ENCODE assay signal across 9 cellular contexts in the genomic region with DNA sequence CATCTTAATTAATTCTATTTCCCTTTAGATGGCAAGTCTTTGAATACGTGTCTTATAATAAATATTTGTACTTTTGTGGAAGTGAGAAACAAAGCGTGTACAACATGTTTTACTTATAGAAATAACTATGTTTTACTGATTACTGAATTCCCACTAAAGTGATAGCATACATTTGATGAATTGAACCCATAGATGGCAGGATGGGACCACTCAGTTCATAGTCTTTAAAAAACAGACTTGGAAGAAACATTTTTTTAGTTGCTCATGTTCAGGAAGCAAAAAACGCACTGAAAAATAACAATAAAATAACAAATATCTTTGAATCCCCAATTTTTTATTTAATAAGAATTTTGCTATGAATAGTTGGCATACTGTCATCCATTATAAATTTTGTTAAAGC.
DNase-seq lines count a peak whose midpoint lies in the region; ATAC-seq and TF ChIP-seq lines count a peak whose summit lies in the region.
"Had no signal": no experiment of that assay in that cellular context is flagged by ENCODE, and none has a peak within 500 bp of the region (broad histone marks: within the 10 kb centered on the region; RNA-seq: fewer than 3 reads in every experiment).

No MANE protein-coding gene starts in this region.

- TF ChIP-seq CTCF in DND-41 (IDR thresholded peaks at IDR 0.05; ENCODE audit: borderline replicate concordance, extremely low read depth, low read length, poor library complexity, severe bottlenecking) (peak; percentile 59), NB4 (IDR thresholded peaks at IDR 0.05; ENCODE audit: low read depth, low read length) (no peak), cardiac fibroblast (IDR thresholded peaks at IDR 0.05; ENCODE audit: low read depth, low read length) (no peak)

- DNase-seq in DND-41: peak; percentile 30
- DNase-seq in NB4 (ENCODE audit: low read depth): peak; percentile 40
- peak; percentile 42 to 53 for DNase-seq in cardiac fibroblast (ENCODE audit: low read depth in 2 of 2)
- DNase-seq in mucosa of gallbladder (ENCODE audit: low spot score): peak; percentile 14
- no peak for DNase-seq in effector CD8-positive, alpha-beta T cell (lab: John Stamatoyannopoulos, UW)
- DNase-seq in OCI-M2 (lab: John Stamatoyannopoulos, UW; ENCODE audit: unreplicated experiment): no peak
- DNase-seq: activated T-cell treated with anti-CD3 and anti-CD28 coated beads, Interleukin-2, amount 50 U/mL, for 48 hours had no signal

- no peaks in the 10 kb centered on the region for H3K9me3 ChIP-seq in DND-41 (ENCODE audit: insufficient read depth, low read length, severe bottlenecking)

- H3K79me2 ChIP-seq in DND-41 (ENCODE audit: insufficient read depth, low read length): no peaks in the 10 kb centered on the region

- peak; percentile 62; the same call in 2 of the 3 replicates for ATAC-seq in DND-41 (ENCODE audit: insufficient read depth, low read depth)
- no peak for ATAC-seq in HG03139 (IDR thresholded peaks at IDR 0.05; ENCODE audit: unreplicated experiment)
- no peak for ATAC-seq in HG02588 (IDR thresholded peaks at IDR 0.05; ENCODE audit: unreplicated experiment)

- H3K4me3 ChIP-seq in DND-41 (ENCODE audit: low read depth in 1 of 2, low read length in 2 of 2) (no peak overlapping the region), NB4 (ENCODE audit: low read depth, low read length) (no peak overlapping the region), cardiac fibroblast (replicated peaks in 1 of 2; ENCODE audit: low read depth in 2 of 2, low read length in 2 of 2) (no peak overlapping the region)

- TF ChIP-seq POLR2A in NB4 (IDR thresholded peaks at IDR 0.05; ENCODE audit: extremely low read depth, insufficient read length): no peak

- H3K9ac ChIP-seq in DND-41 (ENCODE audit: low read depth, low read length): no peak overlapping the region

- H2AFZ ChIP-seq in DND-41 (ENCODE audit: low read depth, low read length): no peak overlapping the region

- H3K36me3 ChIP-seq in DND-41 (ENCODE audit: insufficient read depth, low read length): no peaks in the 10 kb centered on the region

- H3K27ac ChIP-seq in DND-41 (ENCODE audit: low read length): no peak overlapping the region

- no peaks in the 10 kb centered on the region for H3K4me1 ChIP-seq in DND-41 (ENCODE audit: insufficient read depth, low read length)

- H3K4me2 ChIP-seq in DND-41 (ENCODE audit: insufficient read depth, low read length): no peak overlapping the region

- H3K27me3 ChIP-seq in DND-41 (ENCODE audit: insufficient read depth, low read length, poor library complexity): no peaks in the 10 kb centered on the region

- H4K20me1 ChIP-seq in DND-41 (ENCODE audit: insufficient read depth, low read length): no peaks in the 10 kb centered on the region

Comparison
In these comparisons a context has a peak if more than half of its experiments do, and no peak if none do; other contexts are left out.
1. DNase-seq: peak in DND-41 (single experiment), NB4 (single experiment), cardiac fibroblast (2 of 2) and mucosa of gallbladder (single experiment); none in effector CD8-positive, alpha-beta T cell (single experiment) and OCI-M2 (single experiment).